In genomic region chr12:57632369-57632897, GRCh38 we compare ENCODE assay signal across 9 cellular contexts. TPM values are rescaled to one million over a fixed set of nuclear protein-coding genes. Genes with fewer than 3 reads are reported as not detected.
DNase-seq lines count a peak whose midpoint lies in the region; ATAC-seq, FAIRE-seq and TF ChIP-seq lines count a peak whose summit lies in the region.
"Had no signal": no experiment of that assay in that cellular context is flagged by ENCODE, and none has a peak within 500 bp of the region (broad histone marks: within the 10 kb centered on the region; RNA-seq: fewer than 3 reads in every experiment).

No MANE protein-coding gene starts in this region.

- SMC1A ChIA-PET in GM12878 (lab: Charles Lee; ENCODE audit: uncharacterized antibody, unreplicated experiment): interaction anchor here (0.5 to 1.0 kb wide), 2 partner anchors 38 to 50 kb away, joined by 6 read pairs; no protein-coding TSS in a partner anchor

- H3K27me3 ChIP-seq in GM12878 (replicated peaks in 1 of 2; ENCODE audit: control insufficient read depth in 2 of 2, insufficient read depth in 2 of 2, low read length in 1 of 2): peaks cover 17 to 18% of the 10 kb centered on the region in 2 experiments

- H3K4me1 ChIP-seq in GM12878 (ENCODE audit: control insufficient read depth, insufficient read depth, low read length): no peaks in the 10 kb centered on the region

- POLR2A ChIA-PET in activated CD4-positive, alpha-beta T cell treated with anti-CD3 and anti-CD28 coated beads, Interleukin-2, amount 10 ng/mL, durations not matched to agents 7 days and 5 days (lab: Charles Lee): no interaction called here
- POLR2A ChIA-PET in GM12878 (lab: Charles Lee): no interaction called here

- RAD21 ChIA-PET in GM12878 (lab: Charles Lee; ENCODE audit: unreplicated experiment): interaction anchor here (0.6 to 1.0 kb wide), 2 partner anchors 42 to 51 kb away, joined by 3 to 4 read pairs; no protein-coding TSS in a partner anchor

- no peak overlapping the region for H3K27ac Mint-ChIP-seq in activated CD4-positive, alpha-beta T cell treated with anti-CD3 and anti-CD28 coated beads, Interleukin-2, amount 10 ng/mL, durations not matched to agents 7 days and 5 days

- no peak for DNase-seq in activated CD4-positive, alpha-beta T cell treated with anti-CD3 and anti-CD28 coated beads, Interleukin-2, amount 10 ng/mL, durations not matched to agents 7 days and 5 days
- DNase-seq in activated CD4-positive, alpha-beta T cell treated with anti-CD3 and anti-CD28 coated beads for 4 hours: no peak
- DNase-seq in NCI-H1930 (lab: John Stamatoyannopoulos, UW) (peak; percentile 18 to 27), GM12878 (ENCODE audit: low read depth, low spot score) (no peak), iPS-NIHi11 (ENCODE audit: low spot score) (peak; percentile 57), NK-92 (lab: John Stamatoyannopoulos, UW; ENCODE audit: unreplicated experiment) (no peak), NCI-H1048 (lab: John Stamatoyannopoulos, UW) (no peak)
- peak; percentile 6 for DNase-seq in stimulated activated naive CD4-positive, alpha-beta T cell treated with Interleukin-2 at 50 U/mL for 16 hours (lab: John Stamatoyannopoulos, UW)

- H2AFZ ChIP-seq in GM12878 (ENCODE audit: control insufficient read depth, low read depth, low read length): peak overlapping the region; percentile 44; the same call in 1 of the 2 replicates

- TF ChIP-seq POLR2A in GM12878 (IDR thresholded peaks at IDR 0.05; ENCODE audit: low read depth, low read length): no peak

- WGBS in GM12878 (ENCODE audit: insufficient coverage, insufficient replicate concordance, low lambda C conversion rate, missing lambda C conversion rate): 4% methylated on average over 29 of the region's 44 CpGs

- TF ChIP-seq CTCF in GM12878 (IDR thresholded peaks at IDR 0.05 in 2 of 3, conservative IDR thresholded peaks at IDR 0.05 in 1 of 3; ENCODE audit: control insufficient read depth in 2 of 3, extremely low read depth in 1 of 3, insufficient read depth in 1 of 3, low read depth in 3 of 3, low read length in 3 of 3): peak in 1 of 3 experiments; percentile 8; a peak in 1 of 6 replicates

- no peaks in the 10 kb centered on the region for H3K9me3 ChIP-seq in GM12878 (replicated peaks; ENCODE audit: control insufficient read depth, insufficient read depth, low read length)

- no peak overlapping the region for H3K9ac ChIP-seq in GM12878 (ENCODE audit: control insufficient read depth, insufficient read depth, low read length)

- in situ Hi-C loops in GM12878 (cut with MboI): no loop called here

- no peak for FAIRE-seq in GM12878 (lab: Jason Lieb, UNC)
- FAIRE-seq: colon had no signal

- peaks cover 14% of the 10 kb centered on the region for H3K4me1 Mint-ChIP-seq in activated CD4-positive, alpha-beta T cell treated with anti-CD3 and anti-CD28 coated beads, Interleukin-2, amount 10 ng/mL, durations not matched to agents 7 days and 5 days

- no peaks in the 10 kb centered on the region for H3K36me3 ChIP-seq in GM12878 (ENCODE audit: control insufficient read depth in 2 of 2, insufficient read depth in 2 of 2, low read length in 1 of 2)

- no peak overlapping the region for H3K27ac ChIP-seq in GM12878 (ENCODE audit: control insufficient read depth, insufficient read depth)

- no peak for TF ChIP-seq RAD21 in GM12878 (IDR thresholded peaks at IDR 0.05; ENCODE audit: insufficient read depth, low read depth, low read length)

- peak overlapping the region; percentile 68 for H3K4me3 Mint-ChIP-seq in activated CD4-positive, alpha-beta T cell treated with anti-CD3 and anti-CD28 coated beads, Interleukin-2, amount 10 ng/mL, durations not matched to agents 7 days and 5 days

- BruUV-seq in GM12878 (replicated peaks; lab: Mats Ljungman, UMichigan): no TSS peak

- H3K9me3 Mint-ChIP-seq in activated CD4-positive, alpha-beta T cell treated with anti-CD3 and anti-CD28 coated beads, Interleukin-2, amount 10 ng/mL, durations not matched to agents 7 days and 5 days: no peaks in the 10 kb centered on the region

- peak; percentile 40 for ATAC-seq in GM12878

- H3K4me2 ChIP-seq in GM12878 (ENCODE audit: control insufficient read depth, insufficient read depth): peak overlapping the region; percentile 87

- no peaks in the 10 kb centered on the region for H4K20me1 ChIP-seq in GM12878 (ENCODE audit: control insufficient read depth, insufficient read depth)

- CTCF ChIA-PET in activated CD4-positive, alpha-beta T cell treated with anti-CD3 and anti-CD28 coated beads, Interleukin-2, amount 10 ng/mL, durations not matched to agents 7 days and 5 days (lab: Charles Lee): interaction anchor here (0.7 to 2.9 kb wide), 13 partner anchors 11 to 176 kb away, joined by 3 to 16 read pairs (median 4); partner anchors contain the start of genes CDK4 and OS9
- CTCF ChIA-PET in GM12878 (lab: Yijun Ruan, JAX): interaction anchor here (0.6 to 2.5 kb wide), 5 partner anchors 9 to 174 kb away, joined by 3 to 32 read pairs (median 3); no protein-coding TSS in a partner anchor

- peaks cover 58% of the 10 kb centered on the region for H3K27me3 Mint-ChIP-seq in activated CD4-positive, alpha-beta T cell treated with anti-CD3 and anti-CD28 coated beads, Interleukin-2, amount 10 ng/mL, durations not matched to agents 7 days and 5 days

- H3K4me3 ChIP-seq in GM12878: peak overlapping the region; percentile 49; the same call in 1 of the 2 replicates

- H3K36me3 Mint-ChIP-seq in activated CD4-positive, alpha-beta T cell treated with anti-CD3 and anti-CD28 coated beads, Interleukin-2, amount 10 ng/mL, durations not matched to agents 7 days and 5 days (ENCODE audit: low read depth): no peaks in the 10 kb centered on the region

- no peaks in the 10 kb centered on the region for H3K79me2 ChIP-seq in GM12878 (ENCODE audit: control insufficient read depth, insufficient read depth, low read length)

- intact Hi-C loops in GM12878 (cut with micrococcal nuclease; ENCODE audit: unreplicated experiment): no loop called here

- TF ChIP-seq EP300 in GM12878 (IDR thresholded peaks at IDR 0.05; ENCODE audit: borderline replicate concordance in 1 of 2, control insufficient read depth in 1 of 2, low read depth in 2 of 2, low read length in 2 of 2): no peak

RNA-seq across cellular contexts. Expression of gene B4GALNT1, which starts 0.6 kb away (rescaled TPM):
- under 1 TPM; 0.62 to 0.77 TPM for total RNA-seq in activated CD4-positive, alpha-beta T cell treated with anti-CD3 and anti-CD28 coated beads, Interleukin-2, amount 10 ng/mL, durations not matched to agents 7 days and 5 days
- total RNA-seq in GM12878 (2013; cell fraction: nucleolus; rRNA removed): 0.88 and 0.93 TPM in 2 replicates
- total RNA-seq in GM12878 (2014; rRNA removed) (0.06 TPM in 1 of 2 replicates, not detected in the other), GM12878 (2014; rRNA removed; fragmentation: Illumina TruSeq; extraction: Trizol) (0.05 TPM in 1 of 2 replicates, not detected in the other), GM12878 (2021) (0.08 and 0.38 TPM in 2 replicates)
- polyA plus RNA-seq in GM12878 (2011; ENCODE audit: low read depth): 0.20 TPM
- polyA plus RNA-seq in GM12878 (2011; rRNA removed) (0.14 and 0.17 TPM in 2 replicates), GM12878 (2014; fragmentation: Illumina TruSeq; extraction: Trizol) (0.01 TPM in 1 of 2 replicates, not detected in the other), GM12878 (2014; fragmentation: Nextera tagmentation; extraction: Ambion mirVana) (not detected), GM12878 (2014; rRNA removed) (0.03 and 0.17 TPM in 2 replicates), GM12878 (2016; fragmentation: Nextera tagmentation; extraction: Ambion mirVana) (under 1 TPM; 0.12 to 0.24 TPM)
- 0.12 and 0.20 TPM in 2 replicates for polyA plus RNA-seq in GM12878 (2011; cell fraction: cytosol; rRNA removed)
- 0.57 and 1.3 TPM in 2 replicates for polyA plus RNA-seq in GM12878 (2011; cell fraction: nucleus; rRNA removed)
- 0.09 and 0.29 TPM in 2 replicates for polyA plus RNA-seq in GM12878 (2012)
- 0.15 and 0.36 TPM in 2 replicates for polyA minus RNA-seq in GM12878 (2011; rRNA and poly(A)+ RNA removed)
- not detected in 2 replicates for polyA minus RNA-seq in GM12878 (2011; cell fraction: cytosol; rRNA and poly(A)+ RNA removed)
- polyA minus RNA-seq in GM12878 (2011; cell fraction: nucleus; rRNA and poly(A)+ RNA removed): 0.29 and 0.73 TPM in 2 replicates

RNA-seq across cellular contexts. Expression of gene ARHGEF25, which starts 21.2 kb away (rescaled TPM):
- total RNA-seq in activated CD4-positive, alpha-beta T cell treated with anti-CD3 and anti-CD28 coated beads, Interleukin-2, amount 10 ng/mL, durations not matched to agents 7 days and 5 days: under 1 TPM; 0.25 to 0.42 TPM
- total RNA-seq in GM12878 (2013; cell fraction: nucleolus; rRNA removed): 7.8 and 8.5 TPM in 2 replicates
- total RNA-seq in GM12878 (2014; rRNA removed) (0.56 and 1.1 TPM in 2 replicates), GM12878 (2014; rRNA removed; fragmentation: Illumina TruSeq; extraction: Trizol) (0.40 and 1.5 TPM in 2 replicates), GM12878 (2021) (1.5 and 1.7 TPM in 2 replicates)
- 5.8 TPM for polyA plus RNA-seq in GM12878 (2011; ENCODE audit: low read depth)
- polyA plus RNA-seq in GM12878 (2011; rRNA removed) (2.5 and 4.5 TPM in 2 replicates), GM12878 (2014; fragmentation: Illumina TruSeq; extraction: Trizol) (2.7 TPM in 2 replicates), GM12878 (2014; fragmentation: Nextera tagmentation; extraction: Ambion mirVana) (under 1 TPM in 1 of 2 experiments, not detected in 1; 0.08 TPM), GM12878 (2014; rRNA removed) (1.1 and 1.2 TPM in 2 replicates), GM12878 (2016; fragmentation: Nextera tagmentation; extraction: Ambion mirVana) (not detected)
- 4.1 TPM in 2 replicates for polyA plus RNA-seq in GM12878 (2011; cell fraction: cytosol; rRNA removed)
- polyA plus RNA-seq in GM12878 (2011; cell fraction: nucleus; rRNA removed): 12.0 and 16.0 TPM in 2 replicates
- 5.4 and 5.6 TPM in 2 replicates for polyA plus RNA-seq in GM12878 (2012)
- 2.3 and 2.4 TPM in 2 replicates for polyA minus RNA-seq in GM12878 (2011; rRNA and poly(A)+ RNA removed)
- polyA minus RNA-seq in GM12878 (2011; cell fraction: cytosol; rRNA and poly(A)+ RNA removed): 0.80 and 1.9 TPM in 2 replicates
- polyA minus RNA-seq in GM12878 (2011; cell fraction: nucleus; rRNA and poly(A)+ RNA removed): 2.1 and 3.6 TPM in 2 replicates

RNA-seq across cellular contexts. Expression of gene DTX3, which starts 27.8 kb away (rescaled TPM):
- total RNA-seq in activated CD4-positive, alpha-beta T cell treated with anti-CD3 and anti-CD28 coated beads, Interleukin-2, amount 10 ng/mL, durations not matched to agents 7 days and 5 days: 10 to 100 TPM; 15.5 to 16.5 TPM
- 21.1 and 24.2 TPM in 2 replicates for total RNA-seq in GM12878 (2013; cell fraction: nucleolus; rRNA removed)
- total RNA-seq in GM12878 (2014; rRNA removed) (7.8 and 11.1 TPM in 2 replicates), GM12878 (2014; rRNA removed; fragmentation: Illumina TruSeq; extraction: Trizol) (5.2 and 6.0 TPM in 2 replicates), GM12878 (2021) (9.6 and 10.5 TPM in 2 replicates)
- 15.8 TPM for polyA plus RNA-seq in GM12878 (2011; ENCODE audit: low read depth)
- polyA plus RNA-seq in GM12878 (2011; rRNA removed) (3.8 and 6.0 TPM in 2 replicates), GM12878 (2014; fragmentation: Illumina TruSeq; extraction: Trizol) (6.1 and 9.2 TPM in 2 replicates), GM12878 (2014; fragmentation: Nextera tagmentation; extraction: Ambion mirVana) (1 to 10 TPM; 1.1 to 2.1 TPM), GM12878 (2014; rRNA removed) (13.6 and 14.9 TPM in 2 replicates), GM12878 (2016; fragmentation: Nextera tagmentation; extraction: Ambion mirVana) (1 to 10 TPM; 2.3 to 3.0 TPM)
- polyA plus RNA-seq in GM12878 (2011; cell fraction: cytosol; rRNA removed): 8.5 and 10.4 TPM in 2 replicates
- polyA plus RNA-seq in GM12878 (2011; cell fraction: nucleus; rRNA removed): 45.4 and 51.8 TPM in 2 replicates
- 24.9 and 31.7 TPM in 2 replicates for polyA plus RNA-seq in GM12878 (2012)
- polyA minus RNA-seq in GM12878 (2011; rRNA and poly(A)+ RNA removed): 2.3 and 6.1 TPM in 2 replicates
- polyA minus RNA-seq in GM12878 (2011; cell fraction: cytosol; rRNA and poly(A)+ RNA removed): 0.67 and 1.1 TPM in 2 replicates
- 4.6 and 5.3 TPM in 2 replicates for polyA minus RNA-seq in GM12878 (2011; cell fraction: nucleus; rRNA and poly(A)+ RNA removed)

RNA-seq across cellular contexts. Expression of gene PIP4K2C, which starts 41.4 kb away (rescaled TPM):
- 10 to 100 TPM; 17.9 to 20.4 TPM for total RNA-seq in activated CD4-positive, alpha-beta T cell treated with anti-CD3 and anti-CD28 coated beads, Interleukin-2, amount 10 ng/mL, durations not matched to agents 7 days and 5 days
- total RNA-seq in GM12878 (2013; cell fraction: nucleolus; rRNA removed): 11.2 and 12.1 TPM in 2 replicates
- total RNA-seq in GM12878 (2014; rRNA removed) (13.1 and 15.0 TPM in 2 replicates), GM12878 (2014; rRNA removed; fragmentation: Illumina TruSeq; extraction: Trizol) (9.5 and 10.6 TPM in 2 replicates), GM12878 (2021) (19.0 and 20.9 TPM in 2 replicates)
- polyA plus RNA-seq in GM12878 (2011; ENCODE audit: low read depth): 10.3 TPM
- polyA plus RNA-seq in GM12878 (2011; rRNA removed) (19.2 and 23.7 TPM in 2 replicates), GM12878 (2014; fragmentation: Illumina TruSeq; extraction: Trizol) (25.1 and 34.2 TPM in 2 replicates), GM12878 (2014; fragmentation: Nextera tagmentation; extraction: Ambion mirVana) (1 to 10 TPM; 4.8 to 6.0 TPM), GM12878 (2014; rRNA removed) (13.9 and 18.4 TPM in 2 replicates), GM12878 (2016; fragmentation: Nextera tagmentation; extraction: Ambion mirVana) (10 to 100 TPM; 13.3 to 16.5 TPM)
- polyA plus RNA-seq in GM12878 (2011; cell fraction: cytosol; rRNA removed): 13.6 and 16.9 TPM in 2 replicates
- 28.2 and 29.1 TPM in 2 replicates for polyA plus RNA-seq in GM12878 (2011; cell fraction: nucleus; rRNA removed)
- polyA plus RNA-seq in GM12878 (2012): 11.2 and 13.0 TPM in 2 replicates
- polyA minus RNA-seq in GM12878 (2011; rRNA and poly(A)+ RNA removed): 12.5 and 14.3 TPM in 2 replicates
- 3.8 and 4.3 TPM in 2 replicates for polyA minus RNA-seq in GM12878 (2011; cell fraction: cytosol; rRNA and poly(A)+ RNA removed)
- 4.1 and 5.8 TPM in 2 replicates for polyA minus RNA-seq in GM12878 (2011; cell fraction: nucleus; rRNA and poly(A)+ RNA removed)

Comparison
In these comparisons a context has a peak if more than half of its experiments do, and no peak if none do; other contexts are left out.
1. DNase-seq: peak in NCI-H1930 (2 of 2), iPS-NIHi11 (single experiment) and stimulated activated naive CD4-positive, alpha-beta T cell treated with Interleukin-2 at 50 U/mL for 16 hours (single experiment); none in activated CD4-positive, alpha-beta T cell treated with anti-CD3 and anti-CD28 coated beads, Interleukin-2, amount 10 ng/mL, durations not matched to agents 7 days and 5 days (single experiment), activated CD4-positive, alpha-beta T cell treated with anti-CD3 and anti-CD28 coated beads for 4 hours (0 of 2), GM12878 (single experiment), NK-92 (single experiment) and NCI-H1048 (single experiment).